ENCODE assay signal across 16 cellular contexts in genomic region chr9:26667882-26668281, GRCh38.
DNase-seq lines count a peak whose midpoint lies in the region; ATAC-seq and TF ChIP-seq lines count a peak whose summit lies in the region.
"Had no signal": no experiment of that assay in that cellular context is flagged by ENCODE, and none has a peak within 500 bp of the region (broad histone marks: within the 10 kb centered on the region; RNA-seq: fewer than 3 reads in every experiment).

No MANE protein-coding gene starts in this region.

- DNase-seq in GM23338 (ENCODE audit: low spot score) (no peak), nephron progenitor cell (no peak), putamen (ENCODE audit: low spot score) (no peak)
- no peak for DNase-seq in activated CD8-positive, alpha-beta memory T cell treated with anti-CD3 and anti-CD28 coated beads, Interleukin-2, amount 10 ng/mL, durations not matched to agents 7 days and 5 days
- DNase-seq in activated CD4-positive, CD25-positive, alpha-beta regulatory T cell (lab: John Stamatoyannopoulos, UW), result no peak
- DNase-seq: ACHN; AML-193; Caco-2; CD4-positive, alpha-beta T cell; DMS79 treated with DMSO at 0.1 percent for 48 hours; GF-D8; HCEC 1CT; KBM-7 had no signal

- no peak overlapping the region for H3K4me3 ChIP-seq in GM23338
- H3K4me3 ChIP-seq in OCI-LY1 (ENCODE audit: low read depth, low read length, poor library complexity, severe bottlenecking), result no peak overlapping the region

- peaks cover 11% of the 10 kb centered on the region for H3K4me1 Mint-ChIP-seq in GM23338
- peaks cover 66% of the 10 kb centered on the region for H3K4me1 Mint-ChIP-seq in nephron progenitor cell
- H3K4me1 Mint-ChIP-seq in activated CD8-positive, alpha-beta memory T cell treated with anti-CD3 and anti-CD28 coated beads, Interleukin-2, amount 10 ng/mL, durations not matched to agents 7 days and 5 days, result no peaks in the 10 kb centered on the region

- H3K4me1 ChIP-seq in GM23338 (ENCODE audit: insufficient read depth), result no peaks in the 10 kb centered on the region; the same call in 1 of the 2 replicates
- H3K4me1 ChIP-seq in OCI-LY1 (ENCODE audit: insufficient read depth, low read length, severe bottlenecking), result peaks cover 54% of the 10 kb centered on the region
- H3K4me1 ChIP-seq: Caco-2 had no signal

- H4K20me1 ChIP-seq in GM23338 (replicated peaks; ENCODE audit: insufficient read depth), result no peaks in the 10 kb centered on the region
- no peaks in the 10 kb centered on the region for H4K20me1 ChIP-seq in OCI-LY1 (ENCODE audit: insufficient read depth, low read length)

- H3K36me3 ChIP-seq in GM23338 (ENCODE audit: insufficient read depth), result no peaks in the 10 kb centered on the region
- H3K36me3 ChIP-seq in OCI-LY1 (ENCODE audit: insufficient read depth, low read length), result no peaks in the 10 kb centered on the region

- no peak for TF ChIP-seq CTCF in GM23338 (conservative IDR thresholded peaks at IDR 0.05; ENCODE audit: low read depth in 2 of 2)
- TF ChIP-seq CTCF in OCI-LY1 (IDR thresholded peaks at IDR 0.05; ENCODE audit: low read length), result no peak
- TF ChIP-seq CTCF in nephron progenitor cell (IDR thresholded peaks at IDR 0.05), result no peak

- H3K79me2 ChIP-seq in GM23338 (replicated peaks; ENCODE audit: insufficient read depth) (no peaks in the 10 kb centered on the region), OCI-LY1 (ENCODE audit: insufficient read depth, low read length) (no peaks in the 10 kb centered on the region)

- H3K27ac ChIP-seq in GM23338 (ENCODE audit: low read depth) (no peak overlapping the region), OCI-LY1 (ENCODE audit: low read depth, low read length, poor library complexity, severe bottlenecking) (peak overlapping the region; percentile 69)
- H3K27ac ChIP-seq: C4-2B had no signal

- H3F3A ChIP-seq in GM23338 (replicated peaks; ENCODE audit: low read depth), result no peaks in the 10 kb centered on the region
- H3F3A ChIP-seq in OCI-LY1 (ENCODE audit: insufficient read depth, low read length), result no peaks in the 10 kb centered on the region

- H3K27me3 ChIP-seq in GM23338 (ENCODE audit: insufficient read depth), result no peaks in the 10 kb centered on the region
- no peaks in the 10 kb centered on the region for H3K27me3 ChIP-seq in OCI-LY1 (ENCODE audit: insufficient read depth, low read length)

- H3K9ac ChIP-seq in OCI-LY1 (ENCODE audit: low read length), result no peak overlapping the region

- no peak overlapping the region for H3K4me3 Mint-ChIP-seq in GM23338
- H3K4me3 Mint-ChIP-seq in nephron progenitor cell, result no peak overlapping the region
- H3K4me3 Mint-ChIP-seq in activated CD8-positive, alpha-beta memory T cell treated with anti-CD3 and anti-CD28 coated beads, Interleukin-2, amount 10 ng/mL, durations not matched to agents 7 days and 5 days, result no peak overlapping the region
- H3K4me3 Mint-ChIP-seq: CD4-positive, alpha-beta T cell; IgD-negative memory B cell had no signal

- no peak for ATAC-seq in GM23338
- no peak for ATAC-seq in activated CD8-positive, alpha-beta memory T cell treated with anti-CD3 and anti-CD28 coated beads, Interleukin-2, amount 10 ng/mL, durations not matched to agents 7 days and 5 days

- H3K9me3 Mint-ChIP-seq in GM23338 (peaks cover 19% of the 10 kb centered on the region), nephron progenitor cell (peaks cover 16% of the 10 kb centered on the region)
- no peaks in the 10 kb centered on the region for H3K9me3 Mint-ChIP-seq in activated CD8-positive, alpha-beta memory T cell treated with anti-CD3 and anti-CD28 coated beads, Interleukin-2, amount 10 ng/mL, durations not matched to agents 7 days and 5 days (ENCODE audit: low read depth)
- H3K9me3 Mint-ChIP-seq: CD4-positive, alpha-beta T cell; IgD-negative memory B cell had no signal

- CTCF ChIA-PET in activated CD8-positive, alpha-beta memory T cell treated with anti-CD3 and anti-CD28 coated beads, Interleukin-2, amount 10 ng/mL, durations not matched to agents 7 days and 5 days (lab: Charles Lee), result no interaction called here

- H3K27me3 Mint-ChIP-seq in GM23338 (ENCODE audit: insufficient read depth, low read depth, poor library complexity), result peaks cover 2% of the 10 kb centered on the region
- no peaks in the 10 kb centered on the region for H3K27me3 Mint-ChIP-seq in nephron progenitor cell (ENCODE audit: low read depth, poor library complexity)
- H3K27me3 Mint-ChIP-seq in activated CD8-positive, alpha-beta memory T cell treated with anti-CD3 and anti-CD28 coated beads, Interleukin-2, amount 10 ng/mL, durations not matched to agents 7 days and 5 days, result no peaks in the 10 kb centered on the region
- H3K27me3 Mint-ChIP-seq: CD4-positive, alpha-beta T cell; IgD-negative memory B cell had no signal

- H3K9me2 ChIP-seq in GM23338 (ENCODE audit: insufficient read depth) (no peaks in the 10 kb centered on the region), OCI-LY1 (ENCODE audit: low read depth, low read length) (no peaks in the 10 kb centered on the region)

- H3K9me3 ChIP-seq in OCI-LY1 (ENCODE audit: low read length), result no peaks in the 10 kb centered on the region
- H3K9me3 ChIP-seq: Caco-2 had no signal

- H3K4me2 ChIP-seq in GM23338 (no peak overlapping the region), OCI-LY1 (ENCODE audit: low read length) (no peak overlapping the region)

- H2AFZ ChIP-seq in GM23338, result peak overlapping the region; percentile 65
- H2AFZ ChIP-seq in OCI-LY1 (ENCODE audit: low read length), result no peak overlapping the region

- H3K36me3 Mint-ChIP-seq in GM23338 (ENCODE audit: low read depth) (peaks cover 3% of the 10 kb centered on the region; the same call in 2 of the 3 replicates), nephron progenitor cell (ENCODE audit: low read depth) (no peaks in the 10 kb centered on the region)
- H3K36me3 Mint-ChIP-seq in activated CD8-positive, alpha-beta memory T cell treated with anti-CD3 and anti-CD28 coated beads, Interleukin-2, amount 10 ng/mL, durations not matched to agents 7 days and 5 days, result no peaks in the 10 kb centered on the region
- H3K36me3 Mint-ChIP-seq: IgD-negative memory B cell had no signal

- H3K27ac Mint-ChIP-seq in GM23338 (no peak overlapping the region), nephron progenitor cell (peak overlapping the region; percentile 52)
- no peak overlapping the region for H3K27ac Mint-ChIP-seq in activated CD8-positive, alpha-beta memory T cell treated with anti-CD3 and anti-CD28 coated beads, Interleukin-2, amount 10 ng/mL, durations not matched to agents 7 days and 5 days
- H3K27ac Mint-ChIP-seq: CD4-positive, alpha-beta T cell; IgD-negative memory B cell had no signal

TF ChIP-seq in GM23338, 12 proteins besides CTCF, POLR2A, EP300 and RAD21 (continues in another document):
- no peak for TF ChIP-seq ZNF462 (CRISPR knock-in tag; IDR thresholded peaks at IDR 0.05)
